Comparison of ENCODE assay signal across 1 cellular context in the genomic region with DNA sequence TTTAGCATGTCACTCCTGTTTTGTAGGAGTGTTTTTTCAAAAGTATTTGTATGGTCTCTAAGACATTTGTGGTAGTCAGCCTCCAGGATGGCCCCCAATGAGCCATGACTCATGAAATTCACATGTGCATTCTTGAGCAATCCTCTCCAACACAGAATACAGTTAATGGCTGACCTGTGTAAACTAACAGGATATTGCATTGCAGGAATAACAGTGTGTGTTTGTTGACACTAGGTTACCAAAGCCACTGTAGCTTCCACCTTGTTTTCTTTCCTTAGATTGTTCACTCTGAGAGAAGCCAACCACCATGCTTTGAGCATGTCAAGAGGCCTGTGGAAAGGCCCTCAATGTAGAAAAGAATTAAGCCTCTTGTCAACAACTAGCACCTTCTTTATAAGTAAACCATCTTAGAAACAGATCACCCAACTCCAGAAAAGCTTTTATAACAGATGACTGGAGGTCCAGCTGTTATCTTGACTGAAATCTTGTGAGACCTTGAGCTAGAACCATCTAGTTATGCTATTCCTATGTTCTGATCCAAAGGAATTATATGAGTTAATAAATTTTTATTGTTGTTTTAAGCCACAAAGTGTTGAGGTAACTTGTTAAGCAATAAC.
TF ChIP-seq lines count a peak whose summit lies in the region.

No MANE protein-coding gene starts in this region.

TF ChIP-seq in HepG2, 621 proteins besides CTCF, POLR2A, EP300 and RAD21 (continued from another document and continues in another):
- no peak for TF ChIP-seq GABPA (IDR thresholded peaks at IDR 0.05; ENCODE audit: low read depth, low read length)
- peak; percentile 67 for TF ChIP-seq GABPA (CRISPR knock-in tag; IDR thresholded peaks at IDR 0.05; ENCODE audit: low read depth)
- TF ChIP-seq STAT6 (CRISPR knock-in tag; IDR thresholded peaks at IDR 0.05; ENCODE audit: borderline replicate concordance): 0 out of 2 replicates have a peak, but pooled peaks have one; percentile 43
- no peak for TF ChIP-seq ZNF678 (CRISPR knock-in tag; IDR thresholded peaks at IDR 0.05)
- TF ChIP-seq, protein P1, sequence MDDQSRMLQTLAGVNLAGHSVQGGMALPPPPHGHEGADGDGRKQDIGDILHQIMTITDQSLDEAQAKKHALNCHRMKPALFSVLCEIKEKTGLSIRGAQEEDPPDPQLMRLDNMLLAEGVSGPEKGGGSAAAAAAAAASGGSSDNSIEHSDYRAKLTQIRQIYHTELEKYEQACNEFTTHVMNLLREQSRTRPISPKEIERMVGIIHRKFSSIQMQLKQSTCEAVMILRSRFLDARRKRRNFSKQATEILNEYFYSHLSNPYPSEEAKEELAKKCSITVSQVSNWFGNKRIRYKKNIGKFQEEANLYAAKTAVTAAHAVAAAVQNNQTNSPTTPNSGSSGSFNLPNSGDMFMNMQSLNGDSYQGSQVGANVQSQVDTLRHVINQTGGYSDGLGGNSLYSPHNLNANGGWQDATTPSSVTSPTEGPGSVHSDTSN (CRISPR knock-in tag; IDR thresholded peaks at IDR 0.05; ENCODE audit: borderline replicate concordance): no peak
- no peak; the same call in 1 of the 2 replicates for TF ChIP-seq RXRA (CRISPR knock-in tag; IDR thresholded peaks at IDR 0.05)
- no peak for TF ChIP-seq ZNF138 (CRISPR knock-in tag; IDR thresholded peaks at IDR 0.05; ENCODE audit: low read depth)
- no peak for TF ChIP-seq ZNF253 (CRISPR knock-in tag; IDR thresholded peaks at IDR 0.05; ENCODE audit: borderline replicate concordance)
- peak; percentile 55; the same call in 1 of the 2 replicates for TF ChIP-seq WIZ (CRISPR knock-in tag; IDR thresholded peaks at IDR 0.05)
- TF ChIP-seq HNRNPL (IDR thresholded peaks at IDR 0.05; ENCODE audit: low read depth, low read length): no peak
- no peak for TF ChIP-seq CBX1 (IDR thresholded peaks at IDR 0.05; ENCODE audit: low read depth)
- TF ChIP-seq, protein P2, sequence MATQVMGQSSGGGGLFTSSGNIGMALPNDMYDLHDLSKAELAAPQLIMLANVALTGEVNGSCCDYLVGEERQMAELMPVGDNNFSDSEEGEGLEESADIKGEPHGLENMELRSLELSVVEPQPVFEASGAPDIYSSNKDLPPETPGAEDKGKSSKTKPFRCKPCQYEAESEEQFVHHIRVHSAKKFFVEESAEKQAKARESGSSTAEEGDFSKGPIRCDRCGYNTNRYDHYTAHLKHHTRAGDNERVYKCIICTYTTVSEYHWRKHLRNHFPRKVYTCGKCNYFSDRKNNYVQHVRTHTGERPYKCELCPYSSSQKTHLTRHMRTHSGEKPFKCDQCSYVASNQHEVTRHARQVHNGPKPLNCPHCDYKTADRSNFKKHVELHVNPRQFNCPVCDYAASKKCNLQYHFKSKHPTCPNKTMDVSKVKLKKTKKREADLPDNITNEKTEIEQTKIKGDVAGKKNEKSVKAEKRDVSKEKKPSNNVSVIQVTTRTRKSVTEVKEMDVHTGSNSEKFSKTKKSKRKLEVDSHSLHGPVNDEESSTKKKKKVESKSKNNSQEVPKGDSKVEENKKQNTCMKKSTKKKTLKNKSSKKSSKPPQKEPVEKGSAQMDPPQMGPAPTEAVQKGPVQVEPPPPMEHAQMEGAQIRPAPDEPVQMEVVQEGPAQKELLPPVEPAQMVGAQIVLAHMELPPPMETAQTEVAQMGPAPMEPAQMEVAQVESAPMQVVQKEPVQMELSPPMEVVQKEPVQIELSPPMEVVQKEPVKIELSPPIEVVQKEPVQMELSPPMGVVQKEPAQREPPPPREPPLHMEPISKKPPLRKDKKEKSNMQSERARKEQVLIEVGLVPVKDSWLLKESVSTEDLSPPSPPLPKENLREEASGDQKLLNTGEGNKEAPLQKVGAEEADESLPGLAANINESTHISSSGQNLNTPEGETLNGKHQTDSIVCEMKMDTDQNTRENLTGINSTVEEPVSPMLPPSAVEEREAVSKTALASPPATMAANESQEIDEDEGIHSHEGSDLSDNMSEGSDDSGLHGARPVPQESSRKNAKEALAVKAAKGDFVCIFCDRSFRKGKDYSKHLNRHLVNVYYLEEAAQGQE (IDR thresholded peaks at IDR 0.05; ENCODE audit: borderline replicate concordance in 1 of 2, low read depth in 1 of 2, low read length in 2 of 2): peak in 1 of 2 experiments; percentile 66; a peak in 1 of 4 replicates
- TF ChIP-seq CREB1 (IDR thresholded peaks at IDR 0.05): peak; percentile 45; the same call in 1 of the 2 replicates
- peak; percentile 88 for TF ChIP-seq CREB1 (CRISPR knock-in tag; IDR thresholded peaks at IDR 0.05)
- TF ChIP-seq PAX8 (CRISPR knock-in tag; IDR thresholded peaks at IDR 0.05; ENCODE audit: borderline replicate concordance): no peak
- peak; percentile 73; the same call in 1 of the 2 replicates for TF ChIP-seq ZNF136 (CRISPR knock-in tag; IDR thresholded peaks at IDR 0.05; ENCODE audit: low read depth)
- TF ChIP-seq ZNF337 (CRISPR knock-in tag; IDR thresholded peaks at IDR 0.05; ENCODE audit: borderline replicate concordance, low read depth): no peak
- no peak for TF ChIP-seq ZSCAN30 (CRISPR knock-in tag; IDR thresholded peaks at IDR 0.05)
- TF ChIP-seq ZFP90 (CRISPR knock-in tag; IDR thresholded peaks at IDR 0.05; ENCODE audit: borderline replicate concordance): peak; percentile 52; the same call in 1 of the 2 replicates
- TF ChIP-seq KAT2B (IDR thresholded peaks at IDR 0.05; ENCODE audit: borderline replicate concordance, low read depth, low read length): no peak
- no peak for TF ChIP-seq IKZF4 (CRISPR knock-in tag; IDR thresholded peaks at IDR 0.05; ENCODE audit: borderline replicate concordance, low read depth, not compliant biosample characterization)
- TF ChIP-seq, protein P3, sequence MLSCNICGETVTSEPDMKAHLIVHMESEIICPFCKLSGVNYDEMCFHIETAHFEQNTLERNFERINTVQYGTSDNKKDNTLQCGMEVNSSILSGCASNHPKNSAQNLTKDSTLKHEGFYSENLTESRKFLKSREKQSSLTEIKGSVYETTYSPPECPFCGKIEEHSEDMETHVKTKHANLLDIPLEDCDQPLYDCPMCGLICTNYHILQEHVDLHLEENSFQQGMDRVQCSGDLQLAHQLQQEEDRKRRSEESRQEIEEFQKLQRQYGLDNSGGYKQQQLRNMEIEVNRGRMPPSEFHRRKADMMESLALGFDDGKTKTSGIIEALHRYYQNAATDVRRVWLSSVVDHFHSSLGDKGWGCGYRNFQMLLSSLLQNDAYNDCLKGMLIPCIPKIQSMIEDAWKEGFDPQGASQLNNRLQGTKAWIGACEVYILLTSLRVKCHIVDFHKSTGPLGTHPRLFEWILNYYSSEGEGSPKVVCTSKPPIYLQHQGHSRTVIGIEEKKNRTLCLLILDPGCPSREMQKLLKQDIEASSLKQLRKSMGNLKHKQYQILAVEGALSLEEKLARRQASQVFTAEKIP (CRISPR knock-in tag; IDR thresholded peaks at IDR 0.05; ENCODE audit: borderline replicate concordance): no peak
- peak; percentile 97 for TF ChIP-seq ZSCAN9 (CRISPR knock-in tag; IDR thresholded peaks at IDR 0.05; ENCODE audit: borderline replicate concordance)
- no peak for TF ChIP-seq RBAK (CRISPR knock-in tag; IDR thresholded peaks at IDR 0.05)
- peak; percentile 69; the same call in 1 of the 2 replicates for TF ChIP-seq ZNF232 (CRISPR knock-in tag; IDR thresholded peaks at IDR 0.05; ENCODE audit: borderline replicate concordance)
- TF ChIP-seq BCLAF1 (IDR thresholded peaks at IDR 0.05): no peak
- TF ChIP-seq ESRRA (CRISPR knock-in tag; IDR thresholded peaks at IDR 0.05; ENCODE audit: low read depth): no peak
- no peak for TF ChIP-seq NFKB2 (CRISPR knock-in tag; IDR thresholded peaks at IDR 0.05; ENCODE audit: borderline replicate concordance)
- TF ChIP-seq SOX5 (CRISPR knock-in tag; IDR thresholded peaks at IDR 0.05; ENCODE audit: borderline replicate concordance): peak; percentile 97
- TF ChIP-seq ZNF781 (CRISPR knock-in tag; IDR thresholded peaks at IDR 0.05; ENCODE audit: borderline replicate concordance, not compliant biosample characterization): no peak
- TF ChIP-seq RERE (CRISPR knock-in tag; IDR thresholded peaks at IDR 0.05; ENCODE audit: low read depth): peak; percentile 95
- no peak for TF ChIP-seq U2AF1 (optimal IDR thresholded peaks at IDR 0.05; ENCODE audit: low read depth, low read length)
- TF ChIP-seq TCF7 (IDR thresholded peaks at IDR 0.05; ENCODE audit: low read depth): peak; percentile 83
- TF ChIP-seq MXI1 (IDR thresholded peaks at IDR 0.05; ENCODE audit: borderline replicate concordance, low read depth, low read length): peak; percentile 88; the same call in 2 of the 3 replicates
- TF ChIP-seq KLF16 (CRISPR knock-in tag; IDR thresholded peaks at IDR 0.05): peak in 1 of 2 experiments; percentile 98; a peak in 2 of 4 replicates
